14 cellular contexts compared by ENCODE assay signal in genomic region chr20:1144401-1145172, GRCh38. TPM values are rescaled to one million over a fixed set of nuclear protein-coding genes. Genes with fewer than 3 reads are reported as not detected.
"Had no signal": no experiment of that assay in that cellular context is flagged by ENCODE, and none has a peak within 500 bp of the region (broad histone marks: within the 10 kb centered on the region; RNA-seq: fewer than 3 reads in every experiment).

No MANE protein-coding gene starts in this region.

- H3K4me1 ChIP-seq: suprapubic skin, upper lobe of left lung had no signal

- DNase-seq: activated CD4-positive, alpha-beta memory T cell treated with anti-CD3 and anti-CD28 coated beads, Interleukin-2, amount 10 ng/mL, durations not matched to agents 7 days and 5 days; activated gamma-delta T cell treated with Interleukin-2 at 50 U/mL for 16 hours; activated naive CD8-positive, alpha-beta T cell treated with anti-CD3 and anti-CD28 coated beads for 36 hours; amygdala; cortex of kidney; effector CD4-positive, alpha-beta T cell; hippocampal formation; kidney; mesenchymal stem cell; naive thymus-derived CD8-positive, alpha-beta T cell; right lobe of liver; upper lobe of left lung; WERI-Rb-1 had no signal

- H3K27me3 ChIP-seq: right lobe of liver, suprapubic skin, upper lobe of left lung had no signal

- H3K4me3 ChIP-seq: right lobe of liver, suprapubic skin, upper lobe of left lung had no signal

- H3K9me3 ChIP-seq: right lobe of liver, suprapubic skin, upper lobe of left lung had no signal

- ATAC-seq: naive thymus-derived CD8-positive, alpha-beta T cell; right lobe of liver had no signal

- H3K27ac ChIP-seq: right lobe of liver, suprapubic skin, upper lobe of left lung, WERI-Rb-1 had no signal

RNA-seq across cellular contexts. Expression of gene TMEM74B, which starts 40.2 kb away (rescaled TPM):
- total RNA-seq: naive thymus-derived CD8-positive, alpha-beta T cell had no signal

RNA-seq across cellular contexts. Expression of gene C20orf202, which starts 58.7 kb away (rescaled TPM):
- total RNA-seq: activated CD4-positive, alpha-beta memory T cell treated with anti-CD3 and anti-CD28 coated beads, Interleukin-2, amount 10 ng/mL, durations not matched to agents 7 days and 5 days; activated naive CD8-positive, alpha-beta T cell treated with anti-CD3 and anti-CD28 coated beads for 36 hours had no signal
